In the genomic region with DNA sequence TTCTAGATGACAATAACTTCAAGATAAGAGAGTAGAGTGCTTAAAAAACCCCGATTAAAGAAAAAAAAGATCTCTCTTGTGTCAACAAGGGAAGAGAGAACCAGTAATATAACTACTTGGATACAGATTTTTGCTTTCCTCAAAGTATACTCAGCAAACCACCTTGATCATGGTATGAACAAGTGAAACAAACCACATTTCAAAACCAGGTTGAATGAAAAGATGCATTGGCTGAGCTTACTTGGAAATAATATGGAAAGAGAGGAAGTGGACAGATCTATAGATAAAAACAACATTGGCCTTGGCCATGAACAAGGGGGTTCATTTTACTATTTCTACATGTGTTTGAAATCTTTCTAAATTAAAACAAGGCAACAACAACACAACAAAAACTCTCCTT, we compare ENCODE assay signal across 29 cellular contexts. TPM values are rescaled to one million over a fixed set of nuclear protein-coding genes. Genes with fewer than 3 reads are reported as not detected.
DNase-seq lines count a peak whose midpoint lies in the region; ATAC-seq, FAIRE-seq and TF ChIP-seq lines count a peak whose summit lies in the region.
"Had no signal": no experiment of that assay in that cellular context is flagged by ENCODE, and none has a peak within 500 bp of the region (broad histone marks: within the 10 kb centered on the region; RNA-seq: fewer than 3 reads in every experiment).

No MANE protein-coding gene starts in this region.

- H3K27ac Mint-ChIP-seq in Calu3 (ENCODE audit: unreplicated experiment) (peak overlapping the region; percentile 78), chondrocyte (ENCODE audit: unreplicated experiment) (peak overlapping the region; percentile 25)
- H3K27ac Mint-ChIP-seq: activated CD4-positive, alpha-beta T cell treated with anti-CD3 and anti-CD28 coated beads, Interleukin-2, amount 10 ng/mL, durations not matched to agents 7 days and 5 days; activated naive CD4-positive, alpha-beta T cell treated with anti-CD3 and anti-CD28 coated beads, Interleukin-2, amount 10 ng/mL, durations not matched to agents 7 days and 5 days; CD8-positive, alpha-beta T cell; memory B cell; neural progenitor cell had no signal

- peaks cover 48% of the 10 kb centered on the region for H3K4me1 Mint-ChIP-seq in Calu3 (ENCODE audit: low read depth, unreplicated experiment)
- peaks cover 55% of the 10 kb centered on the region for H3K4me1 Mint-ChIP-seq in chondrocyte (ENCODE audit: low read depth)

- H3K4me3 Mint-ChIP-seq in Calu3 (ENCODE audit: low read depth, unreplicated experiment) = peak overlapping the region; percentile 34
- H3K4me3 Mint-ChIP-seq in chondrocyte (ENCODE audit: unreplicated experiment) = no peak overlapping the region
- H3K4me3 Mint-ChIP-seq: activated CD4-positive, alpha-beta T cell treated with anti-CD3 and anti-CD28 coated beads, Interleukin-2, amount 10 ng/mL, durations not matched to agents 7 days and 5 days; activated naive CD4-positive, alpha-beta T cell treated with anti-CD3 and anti-CD28 coated beads, Interleukin-2, amount 10 ng/mL, durations not matched to agents 7 days and 5 days; CD8-positive, alpha-beta T cell; memory B cell; neural progenitor cell had no signal

- no peaks in the 10 kb centered on the region for H3K27me3 Mint-ChIP-seq in Calu3 (ENCODE audit: unreplicated experiment)
- no peaks in the 10 kb centered on the region for H3K27me3 Mint-ChIP-seq in chondrocyte (ENCODE audit: low read depth)
- H3K27me3 Mint-ChIP-seq: activated naive CD4-positive, alpha-beta T cell treated with anti-CD3 and anti-CD28 coated beads, Interleukin-2, amount 10 ng/mL, durations not matched to agents 7 days and 5 days; memory B cell had no signal

- H3K9me3 Mint-ChIP-seq in Calu3 (ENCODE audit: low read depth, unreplicated experiment) = peaks cover 4% of the 10 kb centered on the region
- H3K9me3 Mint-ChIP-seq in chondrocyte (ENCODE audit: low read depth) = no peaks in the 10 kb centered on the region
- H3K9me3 Mint-ChIP-seq: activated CD4-positive, alpha-beta T cell treated with anti-CD3 and anti-CD28 coated beads, Interleukin-2, amount 10 ng/mL, durations not matched to agents 7 days and 5 days; activated naive CD4-positive, alpha-beta T cell treated with anti-CD3 and anti-CD28 coated beads, Interleukin-2, amount 10 ng/mL, durations not matched to agents 7 days and 5 days; CD8-positive, alpha-beta T cell; memory B cell; neural progenitor cell had no signal

- TF ChIP-seq POLR2A in gastrocnemius medialis (IDR thresholded peaks at IDR 0.05) = no peak

- DNase-seq in Calu3 (no peak), chondrocyte (ENCODE audit: low spot score) (no peak), psoas muscle (no peak), H7 (no peak), gastrocnemius medialis (no peak), NCI-H82 treated with DMSO at 0.1 percent for 48 hours (lab: John Stamatoyannopoulos, UW; ENCODE audit: unreplicated experiment) (no peak), urothelium cell line (ENCODE audit: low spot score) (no peak)
- peak; percentile 8 for DNase-seq in Jurkat, Clone E6-1 (ENCODE audit: low read depth, low spot score)
- DNase-seq: activated CD4-positive, alpha-beta T cell treated with anti-CD3 and anti-CD28 coated beads, Interleukin-2, amount 10 ng/mL, durations not matched to agents 7 days and 5 days; activated naive CD4-positive, alpha-beta T cell treated with anti-CD3 and anti-CD28 coated beads, Interleukin-2, amount 10 ng/mL, durations not matched to agents 7 days and 5 days; BE2C; CD8-positive, alpha-beta T cell; effector CD8-positive, alpha-beta T cell; NCI-H1417 treated with DMSO at 0.1 percent for 48 hours; posterior cingulate gyrus; right cardiac atrium; SIG-M5; stimulated activated naive CD4-positive, alpha-beta T cell treated with Interleukin-2 at 50 U/mL for 16 hours; T-helper 9 cell; WERI-Rb-1 had no signal

- BruUV-seq in Calu3 (replicated peaks; lab: Mats Ljungman, UMichigan) = no TSS peak

- H3K36me3 Mint-ChIP-seq in Calu3 (ENCODE audit: insufficient read depth, unreplicated experiment) = peaks cover 18% of the 10 kb centered on the region
- peaks cover 11% of the 10 kb centered on the region for H3K36me3 Mint-ChIP-seq in chondrocyte (ENCODE audit: low read depth)
- H3K36me3 Mint-ChIP-seq: activated naive CD4-positive, alpha-beta T cell treated with anti-CD3 and anti-CD28 coated beads, Interleukin-2, amount 10 ng/mL, durations not matched to agents 7 days and 5 days; CD8-positive, alpha-beta T cell; neural progenitor cell had no signal

- H3K36me3 ChIP-seq in psoas muscle (ENCODE audit: insufficient read depth in 1 of 2, low read depth in 1 of 2) (peaks cover 0 to 3% of the 10 kb centered on the region in 2 donors), H7 (replicated peaks; ENCODE audit: control insufficient read depth, insufficient read depth, low read length) (no peaks in the 10 kb centered on the region), gastrocnemius medialis (no peaks in the 10 kb centered on the region)
- H3K36me3 ChIP-seq: BE2C, breast epithelium, neural progenitor cell, vagina, WERI-Rb-1 had no signal

- no peaks in the 10 kb centered on the region for H3K27me3 ChIP-seq in psoas muscle (ENCODE audit: insufficient read depth in 3 of 3, low read length in 2 of 3)
- no peaks in the 10 kb centered on the region for H3K27me3 ChIP-seq in H7 (ENCODE audit: control insufficient read depth, insufficient read depth, low read length)
- no peaks in the 10 kb centered on the region for H3K27me3 ChIP-seq in gastrocnemius medialis
- H3K27me3 ChIP-seq: BE2C, breast epithelium, neural progenitor cell, vagina had no signal

- CTCF ChIA-PET in Calu3 (lab: Charles Lee) = interaction anchor here (0.8 kb wide), 1 partner anchor 15 kb away, joined by 16 read pairs; no protein-coding TSS in a partner anchor

- no peak for FAIRE-seq in urothelium cell line (lab: Jason Lieb, UNC)
- FAIRE-seq: HepG2 had no signal

- in situ Hi-C loops in gastrocnemius medialis (cut with MboI; ENCODE audit: low sequenced_read_pairs in 4 of 4) = no loop called here

- H3K9me3 ChIP-seq in psoas muscle (no peaks in the 10 kb centered on the region), gastrocnemius medialis (no peaks in the 10 kb centered on the region)
- H3K9me3 ChIP-seq: BE2C, breast epithelium, thoracic aorta, vagina had no signal

- intact Hi-C loops in Calu3 (cut with micrococcal nuclease; ENCODE audit: unreplicated experiment) (no loop called here), psoas muscle (cut with DNase I) (no loop called here), gastrocnemius medialis (cut with DNase I; ENCODE audit: low total_unique reads) (no loop called here)

- 41 to 90% (median 45%) methylated on average over 1 of the region's 1 CpG for WGBS in psoas muscle, 3 donors

- TF ChIP-seq CTCF in Calu3 (IDR thresholded peaks at IDR 0.05; ENCODE audit: unreplicated experiment) = no peak
- no peak for TF ChIP-seq CTCF in chondrocyte (IDR thresholded peaks at IDR 0.05)
- no peak for TF ChIP-seq CTCF in psoas muscle (IDR thresholded peaks at IDR 0.05)
- TF ChIP-seq CTCF in gastrocnemius medialis (IDR thresholded peaks at IDR 0.05 in 4 of 5, conservative IDR thresholded peaks at IDR 0.05 in 1 of 5) = no peak

- no peak for ATAC-seq in psoas muscle
- ATAC-seq in gastrocnemius medialis = no peak
- ATAC-seq: CD8-positive, alpha-beta T cell; HepG2; left lobe of liver; right cardiac atrium had no signal

- H3K27ac ChIP-seq in psoas muscle (peak overlapping the region; percentile 83), gastrocnemius medialis (peak overlapping the region in 2 of 4 donors; percentile 14 to 30)
- H3K27ac ChIP-seq: breast epithelium, epithelial cell of prostate, neural progenitor cell, vagina, WERI-Rb-1 had no signal

- H3K4me1 ChIP-seq in psoas muscle (peaks cover 32% of the 10 kb centered on the region), gastrocnemius medialis (peaks cover 36 to 42% of the 10 kb centered on the region in 2 donors)
- H3K4me1 ChIP-seq: BE2C, breast epithelium, neural progenitor cell had no signal

- H3K4me3 ChIP-seq in Jurkat, Clone E6-1 (ENCODE audit: low read length) = no peak overlapping the region
- no peak overlapping the region for H3K4me3 ChIP-seq in psoas muscle
- H3K4me3 ChIP-seq in H7 (ENCODE audit: insufficient read depth, low read depth, low read length) = no peak overlapping the region
- H3K4me3 ChIP-seq in gastrocnemius medialis = no peak overlapping the region
- H3K4me3 ChIP-seq: breast epithelium, neural progenitor cell, smooth muscle cell, thoracic aorta, vagina had no signal

RNA-seq across cellular contexts. Expression of gene ATP8B1, which starts 50.1 kb away (rescaled TPM):
- 62.3 and 66.2 TPM in 2 replicates for total RNA-seq in Calu3 (2022)
- not detected for polyA plus RNA-seq in Jurkat, Clone E6-1 (2012; ENCODE audit: insufficient read depth, insufficient read length)
- total RNA-seq in chondrocyte = 28.1 to 38.3 TPM (median 35.4 TPM) in 3 replicates
- 1 to 10 TPM; 1.2 to 2.5 (median 1.7) TPM for total RNA-seq in psoas muscle
- polyA plus RNA-seq in psoas muscle = under 1 TPM; 0.45 to 0.79 (median 0.63) TPM
- total RNA-seq in H7 (2014; rRNA removed; shearing (Covaris generic)) = 1.4 and 2.4 TPM in 2 replicates
- total RNA-seq in gastrocnemius medialis = 1 to 10 TPM; 1.6 to 4.2 (median 2.6) TPM
- total RNA-seq: activated CD4-positive, alpha-beta T cell treated with anti-CD3 and anti-CD28 coated beads, Interleukin-2, amount 10 ng/mL, durations not matched to agents 7 days and 5 days; CD8-positive, alpha-beta T cell had no signal
